ENCODE assay signal across 29 cellular contexts in the genomic region with DNA sequence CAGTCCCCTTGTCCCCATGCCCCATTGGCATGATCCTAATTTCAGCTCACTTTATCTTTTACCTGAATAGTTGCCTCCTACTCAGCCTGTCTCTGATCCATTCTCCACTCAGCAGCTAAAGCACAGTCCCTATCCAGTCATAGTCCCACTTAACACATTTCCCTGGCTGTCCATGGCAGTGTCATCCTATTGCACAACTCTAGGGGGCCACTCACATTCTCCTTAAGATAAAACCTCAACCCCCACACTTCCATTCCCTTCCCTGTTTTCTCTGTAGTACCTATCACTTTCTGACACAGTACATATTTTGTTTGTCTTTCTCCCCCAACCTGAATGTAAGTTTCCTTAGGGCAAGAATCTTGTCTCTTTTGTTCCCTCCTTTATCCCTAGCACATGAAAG.
"Had no signal": no experiment of that assay in that cellular context is flagged by ENCODE, and none has a peak within 500 bp of the region (broad histone marks: within the 10 kb centered on the region; RNA-seq: fewer than 3 reads in every experiment).

No MANE protein-coding gene starts in this region.

- H3K9me3 ChIP-seq: adrenal gland, body of pancreas, left ventricle myocardium inferior, neutrophil, ovary, psoas muscle, suprapubic skin, upper lobe of left lung had no signal

- H3K4me3 ChIP-seq: adrenal gland, body of pancreas, cardiac muscle cell, left ventricle myocardium inferior, ovary, psoas muscle, skin epidermis, suprapubic skin, upper lobe of left lung had no signal

- H3K27me3 ChIP-seq: adrenal gland, body of pancreas, cardiac muscle cell, neutrophil, ovary, suprapubic skin, upper lobe of left lung had no signal

- H3K27me3 Mint-ChIP-seq: activated T-cell treated with anti-CD3 and anti-CD28 coated beads, Interleukin-2, amount 50 U/mL, for 24 hours had no signal

- H3K27ac ChIP-seq: adrenal gland, body of pancreas, cardiac muscle cell, epithelial cell of prostate, left ventricle myocardium inferior, neutrophil, ovary, skin epidermis, suprapubic skin, upper lobe of left lung had no signal

- H3K36me3 Mint-ChIP-seq: immature natural killer cell; mesothelial cell of epicardium; natural killer cell treated with Interleukin-12 subunit alpha and Interleukin-12 subunit beta and Interleukin-15 and Interleukin-18, amount 100 ng/mL, for 72 hours; stimulated activated effector memory CD8-positive, alpha-beta T cell treated with anti-CD3 and anti-CD28 coated beads, Interleukin-12 subunit alpha, Interleukin-12 subunit beta, amount 100 ng/mL, for 72 hours had no signal

- H3K4me3 Mint-ChIP-seq: activated naive CD8-positive, alpha-beta T cell; activated T-cell treated with anti-CD3 and anti-CD28 coated beads, Interleukin-2, amount 50 U/mL, for 24 hours; activated T-helper 17 cell treated with anti-CD3 and anti-CD28 coated beads, Interleukin-2, amount 50 U/mL, for 72 hours; immature natural killer cell; mesothelial cell of epicardium; natural killer cell treated with Interleukin-12 subunit alpha and Interleukin-12 subunit beta and Interleukin-15 and Interleukin-18, amount 100 ng/mL, for 72 hours; stimulated activated effector memory CD8-positive, alpha-beta T cell treated with anti-CD3 and anti-CD28 coated beads, Interleukin-12 subunit alpha, Interleukin-12 subunit beta, amount 100 ng/mL, for 72 hours; stimulated activated naive CD8-positive, alpha-beta T cell treated with anti-CD3 and anti-CD28 coated beads, Interleukin-15, amount 100 ng/mL, for 72 hours had no signal

- H3K4me1 Mint-ChIP-seq: activated T-helper 17 cell treated with anti-CD3 and anti-CD28 coated beads, Interleukin-2, amount 50 U/mL, for 72 hours; immature natural killer cell; stimulated activated effector memory CD8-positive, alpha-beta T cell treated with anti-CD3 and anti-CD28 coated beads, Interleukin-12 subunit alpha, Interleukin-12 subunit beta, amount 100 ng/mL, for 72 hours; stimulated activated naive CD8-positive, alpha-beta T cell treated with anti-CD3 and anti-CD28 coated beads, Interleukin-15, amount 100 ng/mL, for 72 hours had no signal

- H3K27ac Mint-ChIP-seq: activated naive CD8-positive, alpha-beta T cell; activated T-cell treated with anti-CD3 and anti-CD28 coated beads, Interleukin-2, amount 50 U/mL, for 24 hours; activated T-helper 17 cell treated with anti-CD3 and anti-CD28 coated beads, Interleukin-2, amount 50 U/mL, for 72 hours; immature natural killer cell; mesothelial cell of epicardium; natural killer cell treated with Interleukin-12 subunit alpha and Interleukin-12 subunit beta and Interleukin-15 and Interleukin-18, amount 100 ng/mL, for 72 hours; stimulated activated effector memory CD8-positive, alpha-beta T cell treated with anti-CD3 and anti-CD28 coated beads, Interleukin-12 subunit alpha, Interleukin-12 subunit beta, amount 100 ng/mL, for 72 hours had no signal

- H3K36me3 ChIP-seq: adrenal gland, cardiac muscle cell, left ventricle myocardium inferior, neutrophil, ovary, suprapubic skin, upper lobe of left lung had no signal

- ATAC-seq: activated T-helper 17 cell treated with anti-CD3 and anti-CD28 coated beads, Interleukin-2, amount 50 U/mL, for 72 hours; body of pancreas; natural killer cell treated with Interleukin-12 subunit alpha and Interleukin-12 subunit beta and Interleukin-15 and Interleukin-18, amount 100 ng/mL, for 72 hours; right cardiac atrium; stimulated activated effector memory CD8-positive, alpha-beta T cell treated with anti-CD3 and anti-CD28 coated beads, Interleukin-12 subunit alpha, Interleukin-12 subunit beta, amount 100 ng/mL, for 72 hours; stimulated activated naive CD8-positive, alpha-beta T cell treated with anti-CD3 and anti-CD28 coated beads, Interleukin-15, amount 100 ng/mL, for 72 hours had no signal

- H3K9me3 Mint-ChIP-seq: activated T-cell treated with anti-CD3 and anti-CD28 coated beads, Interleukin-2, amount 50 U/mL, for 24 hours; activated T-helper 17 cell treated with anti-CD3 and anti-CD28 coated beads, Interleukin-2, amount 50 U/mL, for 72 hours; immature natural killer cell; mesothelial cell of epicardium; natural killer cell treated with Interleukin-12 subunit alpha and Interleukin-12 subunit beta and Interleukin-15 and Interleukin-18, amount 100 ng/mL, for 72 hours; stimulated activated effector memory CD8-positive, alpha-beta T cell treated with anti-CD3 and anti-CD28 coated beads, Interleukin-12 subunit alpha, Interleukin-12 subunit beta, amount 100 ng/mL, for 72 hours; stimulated activated naive CD8-positive, alpha-beta T cell treated with anti-CD3 and anti-CD28 coated beads, Interleukin-15, amount 100 ng/mL, for 72 hours had no signal

- DNase-seq: activated CD4-positive, alpha-beta T cell treated with anti-CD3 and anti-CD28 coated beads for 1 hour; activated CD4-positive, alpha-beta T cell treated with anti-CD3 and anti-CD28 coated beads, Interleukin-2, amount 50 U/mL, for 4 hours; activated CD8-positive, alpha-beta memory T cell treated with anti-CD3 and anti-CD28 coated beads for 24 hours; activated CD8-positive, alpha-beta memory T cell treated with anti-CD3 and anti-CD28 coated beads, Interleukin-2, amount 50 U/mL, for 4 hours; activated naive CD4-positive, alpha-beta T cell; activated T-cell treated with anti-CD3 and anti-CD28 coated beads, Interleukin-2, amount 50 U/mL, for 24 hours; adrenal gland; body of pancreas; cortex of kidney; immature natural killer cell; kidney glomerular epithelial cell; left ventricle myocardium inferior; ovary; psoas muscle; right cardiac atrium; stimulated activated CD4-positive, alpha-beta T cell treated with anti-CD3 and anti-CD28 coated beads, Interleukin-2, amount 100 ng/mL, for 24 hours; stimulated activated naive CD8-positive, alpha-beta T cell treated with anti-CD3 and anti-CD28 coated beads, Interleukin-15, amount 100 ng/mL, for 72 hours; T-helper 1 cell; upper lobe of left lung had no signal

- H3K4me1 ChIP-seq: adrenal gland, body of pancreas, suprapubic skin, upper lobe of left lung had no signal
